ENCODE assay signal across 8 cellular contexts in the genomic region with DNA sequence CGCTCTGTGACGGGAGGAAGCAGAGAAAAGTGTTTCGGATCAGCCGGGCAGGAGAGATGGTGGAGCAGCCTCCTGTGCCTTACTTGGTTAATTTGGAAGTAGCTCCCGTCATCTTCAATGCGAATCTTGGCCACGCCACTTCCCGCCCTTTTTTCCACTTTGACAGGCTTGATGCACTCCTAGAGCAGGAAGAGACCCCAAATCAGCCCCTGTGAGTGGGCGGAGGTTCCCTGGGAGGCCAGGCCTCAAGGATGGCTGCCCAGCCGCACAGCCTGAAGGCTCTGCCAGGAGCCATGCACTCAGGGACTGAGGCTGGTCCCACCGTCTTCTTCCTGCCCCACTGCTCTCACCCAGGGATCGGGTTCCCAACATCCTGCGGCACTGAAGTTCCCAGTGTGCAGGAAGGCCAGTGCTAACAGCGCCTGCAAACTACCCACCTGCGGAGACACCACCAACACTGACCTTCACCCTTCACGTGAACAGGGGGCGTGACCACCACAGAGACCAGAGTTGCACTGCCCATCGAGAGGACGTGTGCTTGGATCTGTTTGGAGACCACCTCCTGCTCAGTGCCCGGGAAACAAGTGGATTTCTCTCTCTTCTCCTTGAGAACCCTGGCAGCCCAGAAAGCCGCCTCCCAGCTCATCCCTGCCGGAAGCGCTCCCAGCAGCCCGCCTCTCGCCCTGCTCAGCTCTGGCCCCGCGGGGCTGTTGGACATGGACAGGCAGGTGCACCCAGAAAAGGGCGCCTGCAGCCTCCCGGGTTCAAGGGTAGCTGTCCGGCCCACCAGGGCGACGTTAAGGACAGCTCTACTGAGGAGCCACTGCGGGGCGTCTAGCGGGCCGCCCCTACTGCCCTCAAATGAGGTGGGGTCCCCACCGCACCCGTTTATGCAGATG. TPM values are rescaled to one million over a fixed set of nuclear protein-coding genes. Genes with fewer than 3 reads are reported as not detected.
DNase-seq lines count a peak whose midpoint lies in the region; ATAC-seq, FAIRE-seq and TF ChIP-seq lines count a peak whose summit lies in the region.

No MANE protein-coding gene starts in this region.

- DNase-seq in NCI-H2196 (lab: John Stamatoyannopoulos, UW; ENCODE audit: unreplicated experiment) = peak; percentile 34
- no peak for DNase-seq in H1 (ENCODE audit: low read depth in 1 of 2, low spot score in 2 of 2)
- no peak for DNase-seq in omental fat pad (ENCODE audit: low spot score)
- DNase-seq in SK-N-DZ (ENCODE audit: low spot score) = no peak

- H2BK120ac ChIP-seq in H1 (replicated peaks; ENCODE audit: low read depth, low read length) = no peak overlapping the region

- H2BK15ac ChIP-seq in H1 (ENCODE audit: low read length) = no peak overlapping the region

- no peaks in the 10 kb centered on the region for H3K79me2 ChIP-seq in H1 (ENCODE audit: control insufficient read depth in 1 of 2, insufficient read depth in 2 of 2, low read length in 2 of 2)

- peak overlapping the region; percentile 81 to 92 (median 87) for H3K9ac ChIP-seq in BLaER1 treated with 17β-estradiol and CSF1 and Interleukin-3, amounts not matched to agents 10 nM and 100 nM
- H3K9ac ChIP-seq in H1 (replicated peaks in 1 of 4; ENCODE audit: extremely low read depth in 1 of 4, low read depth in 3 of 4, low read length in 3 of 4) = peak overlapping the region in 2 of 4 experiments; percentile 17 to 81; a peak in 2 of 7 replicates

- CTCF ChIA-PET in H1 (lab: Charles Lee; ENCODE audit: partially characterized antibody) = interaction anchor here (0.9 to 35.8 kb wide), 8 partner anchors 10 to 67 kb away, joined by 3 to 977 read pairs (median 9); a partner anchor contains a TSS

- H3K27ac ChIP-seq in BLaER1 treated with 17β-estradiol and CSF1 and Interleukin-3, amounts not matched to agents 10 nM and 100 nM = peak overlapping the region; percentile 40 to 84 (median 74)
- no peak overlapping the region for H3K27ac ChIP-seq in H1 (ENCODE audit: low read depth, low read length)

- no peak overlapping the region for H2AK5ac ChIP-seq in H1 (ENCODE audit: low read depth, low read length)

- no peaks in the 10 kb centered on the region for H3K9me3 ChIP-seq in BLaER1 treated with 17β-estradiol and CSF1 and Interleukin-3, amounts not matched to agents 10 nM and 100 nM (replicated peaks in 1 of 11)
- no peaks in the 10 kb centered on the region for H3K9me3 ChIP-seq in H1 (ENCODE audit: insufficient read depth in 2 of 2, low read depth in 1 of 2, low read length in 1 of 2)

- peak overlapping the region; percentile 89; the same call in 1 of the 2 replicates for H4K8ac ChIP-seq in H1 (ENCODE audit: extremely low read depth, insufficient read depth, low read length)

- peaks cover 7% of the 10 kb centered on the region; the same call in 1 of the 2 replicates for H3K23me2 ChIP-seq in H1 (ENCODE audit: low read depth, low read length)

- no peak for TF ChIP-seq CTCF in H1 (IDR thresholded peaks at IDR 0.05; ENCODE audit: control extremely low read depth in 1 of 3, insufficient read depth in 1 of 3, low read depth in 1 of 3, low read length in 3 of 3)
- no peak for TF ChIP-seq CTCF in nephron (IDR thresholded peaks at IDR 0.05; ENCODE audit: unreplicated experiment in 3 of 3)
- TF ChIP-seq CTCF in omental fat pad (IDR thresholded peaks at IDR 0.05) = no peak

- no peak for TF ChIP-seq RAD21 in H1 (IDR thresholded peaks at IDR 0.05 in 1 of 2, conservative IDR thresholded peaks at IDR 0.05 in 1 of 2; ENCODE audit: low read depth in 2 of 2, low read length in 2 of 2)

- peaks cover 13% of the 10 kb centered on the region for H3K36me3 Mint-ChIP-seq in nephron (ENCODE audit: low read depth)

- no peaks in the 10 kb centered on the region for H3K79me1 ChIP-seq in H1 (ENCODE audit: low read depth, low read length)

- peaks cover 12 to 32% (median 24%) of the 10 kb centered on the region in 11 experiments for H3K36me3 ChIP-seq in BLaER1 treated with 17β-estradiol and CSF1 and Interleukin-3, amounts not matched to agents 10 nM and 100 nM
- peaks cover 0 to 3% (median 0%) of the 10 kb centered on the region in 4 experiments; a peak in 1 of 8 replicates for H3K36me3 ChIP-seq in H1 (ENCODE audit: control insufficient read depth in 2 of 4, insufficient read depth in 4 of 4, low read length in 3 of 4)

- WGBS in H1 (ENCODE audit: extremely low coverage in 1 of 2, insufficient coverage in 1 of 2, insufficient read length in 1 of 2, insufficient replicate concordance in 2 of 2, low coverage in 1 of 2, low lambda C conversion rate in 2 of 2, missing lambda C conversion rate in 1 of 2), 2 experiments = 61% methylated on average over 33 of the region's 38 CpGs; no CpG with 5 or more reads in 1 of the 2 experiments

- TF ChIP-seq EP300 in H1 (IDR thresholded peaks at IDR 0.05; ENCODE audit: borderline replicate concordance in 1 of 2, low read depth in 2 of 2, low read length in 2 of 2) = no peak

- H3K18ac ChIP-seq in H1 (ENCODE audit: extremely low read depth, low read length) = no peak overlapping the region

- peaks cover 2 to 22% (median 9%) of the 10 kb centered on the region in 11 experiments; a peak in 15 of 22 replicates for H4K20me1 ChIP-seq in BLaER1 treated with 17β-estradiol and CSF1 and Interleukin-3, amounts not matched to agents 10 nM and 100 nM
- peaks cover 2% of the 10 kb centered on the region in 2 experiments for H4K20me1 ChIP-seq in H1 (replicated peaks in 1 of 2; ENCODE audit: control insufficient read depth in 1 of 2, insufficient read depth in 2 of 2, low read length in 2 of 2)

- H2AFZ ChIP-seq in H1 (ENCODE audit: low read length) = no peak overlapping the region

- no peak overlapping the region for H3K56ac ChIP-seq in H1 (replicated peaks; ENCODE audit: insufficient read length, low read depth, low read length)

- H3K14ac ChIP-seq in H1 (ENCODE audit: insufficient read length) = no peak overlapping the region

- no peak for FAIRE-seq in H1 (lab: Jason Lieb, UNC)

- TF ChIP-seq POLR2A in H1 (IDR thresholded peaks at IDR 0.05; ENCODE audit: control extremely low read depth in 1 of 2, low read depth in 2 of 2, low read length in 2 of 2) = no peak; a peak in 1 of 3 replicates

- no peak overlapping the region for H3K4ac ChIP-seq in H1 (replicated peaks; ENCODE audit: insufficient read length, low read depth, low read length)

- no peaks in the 10 kb centered on the region for H3K27me3 Mint-ChIP-seq in nephron (ENCODE audit: low read depth)

- no peaks in the 10 kb centered on the region for H3K9me3 Mint-ChIP-seq in nephron

- H4K91ac ChIP-seq in H1 (replicated peaks; ENCODE audit: insufficient read length, low read length) = no peak overlapping the region

- no peak overlapping the region for H3K27ac Mint-ChIP-seq in nephron

- no peak overlapping the region for H2BK5ac ChIP-seq in H1 (ENCODE audit: low read depth, low read length)

- H3K23ac ChIP-seq in H1 (ENCODE audit: insufficient read length) = no peak overlapping the region

- no peak overlapping the region for H2BK20ac ChIP-seq in H1 (ENCODE audit: low read length)

- ATAC-seq in omental fat pad (ENCODE audit: low FRiP score) = no peak
- ATAC-seq in GM18861 (IDR thresholded peaks at IDR 0.05; ENCODE audit: unreplicated experiment) = no peak
- ATAC-seq in HG02642 (IDR thresholded peaks at IDR 0.05; ENCODE audit: poor library complexity, unreplicated experiment) = no peak

- peaks cover 37 to 67% (median 63%) of the 10 kb centered on the region in 10 experiments for H3K4me1 ChIP-seq in BLaER1 treated with 17β-estradiol and CSF1 and Interleukin-3, amounts not matched to agents 10 nM and 100 nM
- peaks cover 0 to 9% (median 4%) of the 10 kb centered on the region in 4 experiments; a peak in 5 of 7 replicates for H3K4me1 ChIP-seq in H1 (replicated peaks in 1 of 4; ENCODE audit: control insufficient read depth in 3 of 4, insufficient read depth in 4 of 4, low read length in 3 of 4)

- H3K4me2 ChIP-seq in BLaER1 treated with 17β-estradiol and CSF1 and Interleukin-3, amounts not matched to agents 10 nM and 100 nM = peak overlapping the region; percentile 86 to 100 (median 99)
- peak overlapping the region; percentile 70 to 80 for H3K4me2 ChIP-seq in H1 (ENCODE audit: insufficient read depth in 1 of 2, low read depth in 2 of 2, low read length in 2 of 2)

- peak overlapping the region; percentile 78 to 83 (median 81) for H3K4me3 Mint-ChIP-seq in nephron

- peak overlapping the region; percentile 71 to 98 (median 91) for H3K4me3 ChIP-seq in BLaER1 treated with 17β-estradiol and CSF1 and Interleukin-3, amounts not matched to agents 10 nM and 100 nM
- H3K4me3 ChIP-seq in H1 (ENCODE audit: extremely low read depth in 1 of 4, insufficient read depth in 2 of 4, low read depth in 3 of 4, low read length in 4 of 4) = peak overlapping the region; percentile 62 to 90 (median 81)

- POLR2A ChIA-PET in H1 (lab: Charles Lee; ENCODE audit: partially characterized antibody) = interaction anchor here (0.9 to 6.3 kb wide), 16 partner anchors 9 to 61 kb away, joined by 3 to 39 read pairs (median 4); a partner anchor contains a TSS

- H4K5ac ChIP-seq in H1 (ENCODE audit: insufficient read length, low read depth, low read length) = no peak overlapping the region

- no peaks in the 10 kb centered on the region for H3K27me3 ChIP-seq in BLaER1 treated with 17β-estradiol and CSF1 and Interleukin-3, amounts not matched to agents 10 nM and 100 nM
- no peaks in the 10 kb centered on the region for H3K27me3 ChIP-seq in H1 (replicated peaks in 1 of 4; ENCODE audit: control insufficient read depth in 3 of 4, extremely low read depth in 1 of 4, insufficient read depth in 3 of 4, low read length in 3 of 4)

- no peaks in the 10 kb centered on the region for H3K4me1 Mint-ChIP-seq in nephron

- 0 out of 2 replicates have a peak overlapping the region, but pooled peaks have one; percentile 3 for H2BK12ac ChIP-seq in H1 (ENCODE audit: low read depth, low read length)

RNA-seq across cellular contexts. Expression of a gene that starts 1.0 kb away (rescaled TPM):
- 20.4 and 21.0 TPM in 2 replicates for total RNA-seq in H1 (2021; fragmentation: NEBNext Ultra II Directional; extraction: Animal tissue kit (Norgen Biotek cat#: 25700))
- polyA plus RNA-seq in H1 (2011; rRNA removed) = 20.0 and 29.6 TPM in 2 replicates
- 22.4 TPM for polyA plus RNA-seq in H1 (2011; cell fraction: cytosol; rRNA removed)
- polyA plus RNA-seq in H1 (2011; cell fraction: nucleus; rRNA removed) = 97.6 TPM
- polyA plus RNA-seq in H1 (2012, experiment 1 of 2) = 14.5 to 22.5 TPM (median 20.0 TPM) in 4 replicates
- polyA plus RNA-seq in H1 (2012, experiment 2 of 2) = 20.5 TPM
- 10.8 TPM for polyA plus RNA-seq in H1 (2013, experiment 1 of 2)
- polyA plus RNA-seq in H1 (2013, experiment 2 of 2) = 10.0 TPM
- polyA minus RNA-seq in H1 (2011; rRNA and poly(A)+ RNA removed) = 17.6 and 21.1 TPM in 2 replicates
- polyA minus RNA-seq in H1 (2011; cell fraction: cytosol; rRNA and poly(A)+ RNA removed) = 21.1 TPM
- 52.8 TPM for polyA minus RNA-seq in H1 (2011; cell fraction: nucleus; rRNA and poly(A)+ RNA removed)
- 10 to 100 TPM; 17.6 to 26.8 (median 22.1) TPM for total RNA-seq in omental fat pad
- polyA plus RNA-seq in SK-N-DZ (2014; cell fraction: cytosol; rRNA removed) = 28.6 and 34.4 TPM in 2 replicates
- polyA plus RNA-seq in SK-N-DZ (2014; cell fraction: nucleus; rRNA removed) = 88.2 and 96.1 TPM in 2 replicates

RNA-seq across cellular contexts. Expression of a gene that starts 12.9 kb away (rescaled TPM):
- 23.1 and 26.6 TPM in 2 replicates for total RNA-seq in H1 (2021; fragmentation: NEBNext Ultra II Directional; extraction: Animal tissue kit (Norgen Biotek cat#: 25700))
- 26.9 and 41.5 TPM in 2 replicates for polyA plus RNA-seq in H1 (2011; rRNA removed)
- polyA plus RNA-seq in H1 (2011; cell fraction: cytosol; rRNA removed) = 40.3 TPM
- polyA plus RNA-seq in H1 (2011; cell fraction: nucleus; rRNA removed) = 107 TPM
- polyA plus RNA-seq in H1 (2012, experiment 1 of 2) = 12.3 to 24.7 TPM (median 23.4 TPM) in 4 replicates
- polyA plus RNA-seq in H1 (2012, experiment 2 of 2) = 11.8 TPM
- polyA plus RNA-seq in H1 (2013, experiment 1 of 2) = 12.5 TPM
- 14.3 TPM for polyA plus RNA-seq in H1 (2013, experiment 2 of 2)
- 2.0 and 3.2 TPM in 2 replicates for polyA minus RNA-seq in H1 (2011; rRNA and poly(A)+ RNA removed)
- polyA minus RNA-seq in H1 (2011; cell fraction: cytosol; rRNA and poly(A)+ RNA removed) = 12.3 TPM
- polyA minus RNA-seq in H1 (2011; cell fraction: nucleus; rRNA and poly(A)+ RNA removed) = 15.1 TPM
- total RNA-seq in omental fat pad = 1 to 10 TPM in 3 of 4 donors, under 1 TPM in 1; 0.79 to 7.3 (median 4.6) TPM
- polyA plus RNA-seq in SK-N-DZ (2014; cell fraction: cytosol; rRNA removed) = 22.6 and 23.4 TPM in 2 replicates
- polyA plus RNA-seq in SK-N-DZ (2014; cell fraction: nucleus; rRNA removed) = 184 and 185 TPM in 2 replicates

RNA-seq across cellular contexts. Expression of a gene that starts 13.6 kb away (rescaled TPM):
- total RNA-seq in H1 (2021; fragmentation: NEBNext Ultra II Directional; extraction: Animal tissue kit (Norgen Biotek cat#: 25700)) = 8.2 and 8.5 TPM in 2 replicates
- 7.1 and 10.9 TPM in 2 replicates for polyA plus RNA-seq in H1 (2011; rRNA removed)
- polyA plus RNA-seq in H1 (2011; cell fraction: cytosol; rRNA removed) = 9.8 TPM
- 90.1 TPM for polyA plus RNA-seq in H1 (2011; cell fraction: nucleus; rRNA removed)
- polyA plus RNA-seq in H1 (2012, experiment 1 of 2) = 7.2 to 12.1 TPM (median 10.1 TPM) in 4 replicates
- polyA plus RNA-seq in H1 (2012, experiment 2 of 2) = 4.7 TPM
- 6.5 TPM for polyA plus RNA-seq in H1 (2013, experiment 1 of 2)
- 6.2 TPM for polyA plus RNA-seq in H1 (2013, experiment 2 of 2)
- polyA minus RNA-seq in H1 (2011; rRNA and poly(A)+ RNA removed) = 1.3 and 1.4 TPM in 2 replicates
- 2.9 TPM for polyA minus RNA-seq in H1 (2011; cell fraction: cytosol; rRNA and poly(A)+ RNA removed)
- 14.3 TPM for polyA minus RNA-seq in H1 (2011; cell fraction: nucleus; rRNA and poly(A)+ RNA removed)
- 1 to 10 TPM in 2 of 4 donors, under 1 TPM in 2; 0.72 to 2.4 (median 1.5) TPM for total RNA-seq in omental fat pad
- polyA plus RNA-seq in SK-N-DZ (2014; cell fraction: cytosol; rRNA removed) = 2.7 and 7.0 TPM in 2 replicates
- polyA plus RNA-seq in SK-N-DZ (2014; cell fraction: nucleus; rRNA removed) = 129 and 132 TPM in 2 replicates

RNA-seq across cellular contexts. Expression of a gene that starts 18.9 kb away (rescaled TPM):
- total RNA-seq in H1 (2021; fragmentation: NEBNext Ultra II Directional; extraction: Animal tissue kit (Norgen Biotek cat#: 25700)) = 26.5 and 31.8 TPM in 2 replicates
- 26.6 and 50.3 TPM in 2 replicates for polyA plus RNA-seq in H1 (2011; rRNA removed)
- 26.8 TPM for polyA plus RNA-seq in H1 (2011; cell fraction: cytosol; rRNA removed)
- 47.4 TPM for polyA plus RNA-seq in H1 (2011; cell fraction: nucleus; rRNA removed)
- 5.3 to 19.7 TPM (median 15.5 TPM) in 4 replicates for polyA plus RNA-seq in H1 (2012, experiment 1 of 2)
- polyA plus RNA-seq in H1 (2012, experiment 2 of 2) = 9.2 TPM
- polyA plus RNA-seq in H1 (2013, experiment 1 of 2) = 26.3 TPM
- polyA plus RNA-seq in H1 (2013, experiment 2 of 2) = 25.7 TPM
- 0.66 and 1.2 TPM in 2 replicates for polyA minus RNA-seq in H1 (2011; rRNA and poly(A)+ RNA removed)
- 13.1 TPM for polyA minus RNA-seq in H1 (2011; cell fraction: cytosol; rRNA and poly(A)+ RNA removed)
- 15.1 TPM for polyA minus RNA-seq in H1 (2011; cell fraction: nucleus; rRNA and poly(A)+ RNA removed)
- total RNA-seq in omental fat pad = 10 to 100 TPM; 21.9 to 45.4 (median 36.2) TPM
- polyA plus RNA-seq in SK-N-DZ (2014; cell fraction: cytosol; rRNA removed) = 59.0 and 63.1 TPM in 2 replicates
- 199 and 307 TPM in 2 replicates for polyA plus RNA-seq in SK-N-DZ (2014; cell fraction: nucleus; rRNA removed)

RNA-seq across cellular contexts. Expression of a gene that starts 20.7 kb away (rescaled TPM):
- total RNA-seq in H1 (2021; fragmentation: NEBNext Ultra II Directional; extraction: Animal tissue kit (Norgen Biotek cat#: 25700)) = 0.28 TPM in 1 of 2 replicates, not detected in the other
- polyA plus RNA-seq in H1 (2011; rRNA removed) = 0.31 and 0.50 TPM in 2 replicates
- 0.37 TPM for polyA plus RNA-seq in H1 (2011; cell fraction: cytosol; rRNA removed)
- 1.5 TPM for polyA plus RNA-seq in H1 (2011; cell fraction: nucleus; rRNA removed)
- polyA plus RNA-seq in H1 (2012, experiment 1 of 2) = 0.24 to 0.56 TPM (median 0.29 TPM) in 3 of 4 replicates, not detected in the other
- polyA plus RNA-seq in H1 (2012, experiment 2 of 2) = 0.18 TPM
- polyA plus RNA-seq in H1 (2013, experiment 1 of 2) = 0.51 TPM
- polyA plus RNA-seq in H1 (2013, experiment 2 of 2) = 0.18 TPM
- 0.44 TPM in 1 of 2 replicates, not detected in the other for polyA minus RNA-seq in H1 (2011; rRNA and poly(A)+ RNA removed)
- 1.9 TPM for polyA minus RNA-seq in H1 (2011; cell fraction: cytosol; rRNA and poly(A)+ RNA removed)
- 1.6 TPM for polyA minus RNA-seq in H1 (2011; cell fraction: nucleus; rRNA and poly(A)+ RNA removed)
- total RNA-seq in omental fat pad = 100 to 1,000 TPM in 2 of 4 donors, 10 to 100 TPM in 1, 1 to 10 TPM in 1; 1.1 to 355 (median 129) TPM
- not detected in 2 replicates for polyA plus RNA-seq in SK-N-DZ (2014; cell fraction: cytosol; rRNA removed)
- 0.07 and 0.52 TPM in 2 replicates for polyA plus RNA-seq in SK-N-DZ (2014; cell fraction: nucleus; rRNA removed)
